In genomic region chr7:16400896-16401275, GRCh38 we compare ENCODE assay signal across 15 cellular contexts. TPM values are rescaled to one million over a fixed set of nuclear protein-coding genes. Genes with fewer than 3 reads are reported as not detected.
A peak's percentile ranks its signal among the peaks of the same experiment; 100 is the strongest.
DNase-seq lines count a peak whose midpoint lies in the region; ATAC-seq and TF ChIP-seq lines count a peak whose summit lies in the region.
"Had no signal": no experiment of that assay in that cellular context is flagged by ENCODE, and none has a peak within 500 bp of the region (broad histone marks: within the 10 kb centered on the region; RNA-seq: fewer than 3 reads in every experiment).

No MANE protein-coding gene starts in this region.

- H3K9me2 ChIP-seq in hepatocyte (replicated peaks; ENCODE audit: insufficient read depth): no peaks in the 10 kb centered on the region

- H3K9me3 ChIP-seq in SJCRH30 (replicated peaks) (peaks cover 29% of the 10 kb centered on the region), hepatocyte (ENCODE audit: low read depth) (no peaks in the 10 kb centered on the region)

- no peaks in the 10 kb centered on the region for H3K79me2 ChIP-seq in hepatocyte

- no peaks in the 10 kb centered on the region for H3K27me3 ChIP-seq in SJCRH30
- H3K27me3 ChIP-seq in hepatocyte: no peaks in the 10 kb centered on the region

- no peak for TF ChIP-seq CTCF in hepatocyte (IDR thresholded peaks at IDR 0.05; ENCODE audit: poor library complexity)

- no peaks in the 10 kb centered on the region for H4K20me1 ChIP-seq in hepatocyte (ENCODE audit: insufficient read depth, poor library complexity, severe bottlenecking)

- DNase-seq in NCI-H82 (lab: John Stamatoyannopoulos, UW) (peak; percentile 41), NCI-H82 treated with DMSO at 0.1 percent for 48 hours (lab: John Stamatoyannopoulos, UW; ENCODE audit: unreplicated experiment) (no peak), SJCRH30 (peak; percentile 58 to 83), hepatocyte (ENCODE audit: low spot score) (no peak), GDM1 (lab: John Stamatoyannopoulos, UW) (no peak), NCI-H774 (lab: John Stamatoyannopoulos, UW) (no peak)
- DNase-seq: AML-193; CD4-positive, alpha-beta memory T cell; CD4-positive, CD25-positive, alpha-beta regulatory T cell; COR-L47; DMS79 treated with DMSO at 0.1 percent for 48 hours had no signal

- H3K4me1 ChIP-seq in SJCRH30 (peaks cover 10% of the 10 kb centered on the region), hepatocyte (ENCODE audit: insufficient read depth) (no peaks in the 10 kb centered on the region)
- H3K4me1 ChIP-seq: A549 had no signal

- H3K4me2 ChIP-seq in hepatocyte: no peak overlapping the region
- H3K4me2 ChIP-seq: A549; BLaER1 treated with 17β-estradiol and CSF1 and Interleukin-3, amounts not matched to agents 10 nM and 100 nM had no signal

- no peak for ATAC-seq in GM19035 (IDR thresholded peaks at IDR 0.05; ENCODE audit: unreplicated experiment)
- ATAC-seq: A549, GM12878 had no signal

- no peak overlapping the region for H2AFZ ChIP-seq in hepatocyte

- H3K27ac ChIP-seq in SJCRH30 (peak overlapping the region; percentile 58), hepatocyte (peak overlapping the region; percentile 59)
- H3K27ac ChIP-seq: A549; BLaER1 treated with 17β-estradiol and CSF1 and Interleukin-3, amounts not matched to agents 10 nM and 100 nM had no signal

- H3K4me3 ChIP-seq in SJCRH30 (no peak overlapping the region), hepatocyte (no peak overlapping the region)
- H3K4me3 ChIP-seq: A549; BLaER1 treated with 17β-estradiol and CSF1 and Interleukin-3, amounts not matched to agents 10 nM and 100 nM; GM12878 had no signal

- peaks cover 2% of the 10 kb centered on the region for H3K36me3 ChIP-seq in SJCRH30
- no peaks in the 10 kb centered on the region for H3K36me3 ChIP-seq in hepatocyte (replicated peaks; ENCODE audit: insufficient read depth, low read depth)

RNA-seq across cellular contexts. Expression of gene CRPPA, which starts 20.5 kb away (rescaled TPM):
- 8.8 and 9.3 TPM in 2 replicates for total RNA-seq in SJCRH30 (2014; rRNA removed; shearing (Covaris generic))
- total RNA-seq in hepatocyte: 3.4 and 4.4 TPM in 2 replicates
- 2.5 and 3.3 TPM in 2 replicates for polyA plus RNA-seq in hepatocyte
- total RNA-seq: GM12878 had no signal
- polyA plus RNA-seq: GM12878 had no signal

Comparison
In these comparisons a context has a peak if more than half of its experiments do, and no peak if none do; other contexts are left out.
1. DNase-seq: peak in NCI-H82 (single experiment) and SJCRH30 (2 of 2); none in NCI-H82 treated with DMSO at 0.1 percent for 48 hours (single experiment), hepatocyte (single experiment), GDM1 (single experiment) and NCI-H774 (single experiment).